In genomic region chr16:74718140-74718539, GRCh38 we compare ENCODE assay signal across 22 cellular contexts. TPM values are rescaled to one million over a fixed set of nuclear protein-coding genes. Genes with fewer than 3 reads are reported as not detected.
A peak's percentile ranks its signal among the peaks of the same experiment; 100 is the strongest.
DNase-seq lines count a peak whose midpoint lies in the region; ATAC-seq and TF ChIP-seq lines count a peak whose summit lies in the region.
"Had no signal": no experiment of that assay in that cellular context is flagged by ENCODE, and none has a peak within 500 bp of the region (broad histone marks: within the 10 kb centered on the region; RNA-seq: fewer than 3 reads in every experiment).

No MANE protein-coding gene starts in this region.

- H3K27ac Mint-ChIP-seq in neural progenitor cell, result no peak overlapping the region
- H3K27ac Mint-ChIP-seq: B cell; CD8-positive, alpha-beta T cell had no signal

- no peak overlapping the region for H3K4me3 Mint-ChIP-seq in neural progenitor cell
- H3K4me3 Mint-ChIP-seq: B cell; CD8-positive, alpha-beta T cell had no signal

- H3K27ac ChIP-seq in caudate nucleus (ENCODE audit: low read depth, low read length), result peak overlapping the region; percentile 72
- H3K27ac ChIP-seq in spleen, result no peak overlapping the region
- H3K27ac ChIP-seq in neural progenitor cell, result no peak overlapping the region
- H3K27ac ChIP-seq: 22Rv1, GM23248 had no signal

- no peaks in the 10 kb centered on the region for H3K36me3 Mint-ChIP-seq in neural progenitor cell
- H3K36me3 Mint-ChIP-seq: CD8-positive, alpha-beta T cell had no signal

- no peak overlapping the region for H3K9ac ChIP-seq in neural progenitor cell
- H3K9ac ChIP-seq: GM23248 had no signal

- H3K4me1 ChIP-seq in spleen, result no peaks in the 10 kb centered on the region
- no peaks in the 10 kb centered on the region for H3K4me1 ChIP-seq in neural progenitor cell
- H3K4me1 ChIP-seq in mucosa of descending colon (ENCODE audit: low read depth), result no peaks in the 10 kb centered on the region
- H3K4me1 ChIP-seq: HAP-1 had no signal

- H2AFZ ChIP-seq in neural progenitor cell (replicated peaks), result no peak overlapping the region
- H2AFZ ChIP-seq: GM23248 had no signal

- TF ChIP-seq POLR2A in spleen (IDR thresholded peaks at IDR 0.05), result no peak

- TF ChIP-seq CTCF in spleen (IDR thresholded peaks at IDR 0.05 in 8 of 11, conservative IDR thresholded peaks at IDR 0.05 in 3 of 11), result no peak
- TF ChIP-seq CTCF in neural progenitor cell (IDR thresholded peaks at IDR 0.05), result no peak
- no peak for TF ChIP-seq CTCF in mucosa of descending colon (IDR thresholded peaks at IDR 0.05)

- H3K9me3 ChIP-seq in spleen (no peaks in the 10 kb centered on the region), neural progenitor cell (ENCODE audit: low read depth) (no peaks in the 10 kb centered on the region), mucosa of descending colon (no peaks in the 10 kb centered on the region)
- H3K9me3 ChIP-seq: BLaER1 treated with 17β-estradiol and CSF1 and Interleukin-3, amounts not matched to agents 10 nM and 100 nM; HAP-1 had no signal

- no peak overlapping the region for H3K4me3 ChIP-seq in spleen
- no peak overlapping the region for H3K4me3 ChIP-seq in neural progenitor cell
- H3K4me3 ChIP-seq in mucosa of descending colon, result no peak overlapping the region
- H3K4me3 ChIP-seq: BLaER1 treated with 17β-estradiol and CSF1 and Interleukin-3, amounts not matched to agents 10 nM and 100 nM; GM12878; GM23248; HAP-1 had no signal

- peaks cover 2% of the 10 kb centered on the region for H3K4me1 Mint-ChIP-seq in neural progenitor cell

- H3K36me3 ChIP-seq in spleen, result no peaks in the 10 kb centered on the region
- no peaks in the 10 kb centered on the region for H3K36me3 ChIP-seq in neural progenitor cell
- no peaks in the 10 kb centered on the region for H3K36me3 ChIP-seq in mucosa of descending colon (ENCODE audit: low read depth)
- H3K36me3 ChIP-seq: BLaER1 treated with 17β-estradiol and CSF1 and Interleukin-3, amounts not matched to agents 10 nM and 100 nM; HAP-1 had no signal

- no peaks in the 10 kb centered on the region for H3K9me3 Mint-ChIP-seq in neural progenitor cell
- H3K9me3 Mint-ChIP-seq: CD8-positive, alpha-beta T cell had no signal

- no peaks in the 10 kb centered on the region for H3K79me2 ChIP-seq in neural progenitor cell (ENCODE audit: low read depth)

- no peaks in the 10 kb centered on the region for H3F3A ChIP-seq in neural progenitor cell (ENCODE audit: low read depth)

- intact Hi-C loops in spleen (cut with DNase I; ENCODE audit: low total_unique reads) (no loop called here), mucosa of descending colon (cut with DNase I, micrococcal nuclease) (loop anchor here (5.0 to 10.0 kb wide), 2 partner anchors 144 to 147 kb away; no protein-coding TSS in a partner anchor)

- H3K27me3 Mint-ChIP-seq in neural progenitor cell (ENCODE audit: insufficient read depth, low read depth), result peaks cover 4% of the 10 kb centered on the region
- H3K27me3 Mint-ChIP-seq: B cell had no signal

- no peak overlapping the region for H3K4me2 ChIP-seq in neural progenitor cell

- no peak for ATAC-seq in HG02973 (IDR thresholded peaks at IDR 0.05; ENCODE audit: unreplicated experiment)
- ATAC-seq in mucosa of descending colon, result no peak
- ATAC-seq: CD8-positive, alpha-beta T cell; GM12878 had no signal

- no peaks in the 10 kb centered on the region for H3K27me3 ChIP-seq in spleen (replicated peaks in 1 of 7)
- no peaks in the 10 kb centered on the region for H3K27me3 ChIP-seq in neural progenitor cell
- H3K27me3 ChIP-seq: BLaER1 treated with 17β-estradiol and CSF1 and Interleukin-3, amounts not matched to agents 10 nM and 100 nM had no signal

- H4K20me1 ChIP-seq in neural progenitor cell (ENCODE audit: low read depth), result no peaks in the 10 kb centered on the region
- H4K20me1 ChIP-seq: BLaER1 treated with 17β-estradiol and CSF1 and Interleukin-3, amounts not matched to agents 10 nM and 100 nM had no signal

- WGBS in spleen, 5 donors, result 87 to 94% (median 88%) methylated on average over 13 of the region's 13 CpGs

- DNase-seq in 8988T (peak; percentile 9), caudate nucleus (lab: John Stamatoyannopoulos, UW) (no peak), iPS-NIHi7 (ENCODE audit: extremely low spot score) (peak; percentile 6), spleen (peak; percentile 37), neural progenitor cell (ENCODE audit: low spot score) (no peak), mucosa of descending colon (no peak), AG08395 (ENCODE audit: low spot score) (no peak)
- DNase-seq: Calu3; CD8-positive, alpha-beta T cell; DMS79 treated with DMSO at 0.1 percent for 48 hours; GF-D8; GM23248 had no signal

RNA-seq across cellular contexts. Expression of gene MLKL, which starts 17.5 kb away (rescaled TPM):
- total RNA-seq in spleen (10 to 100 TPM; 45.1 to 69.6 (median 52.7) TPM), neural progenitor cell (ENCODE audit: low replicate concordance) (0.04 and 0.31 TPM in 2 replicates), mucosa of descending colon (10 to 100 TPM; 10.5 to 23.4 (median 18.0) TPM)
- 10 to 100 TPM; 21.4 to 39.0 (median 32.1) TPM for polyA plus RNA-seq in spleen

RNA-seq across cellular contexts. Expression of gene RFWD3, which starts 51.5 kb away (rescaled TPM):
- total RNA-seq in spleen, result 10 to 100 TPM; 20.3 to 40.6 (median 32.5) TPM
- polyA plus RNA-seq in spleen, result 10 to 100 TPM in 1 of 3 donors, 1 to 10 TPM in 2; 4.6 to 10.4 (median 5.1) TPM
- total RNA-seq in neural progenitor cell (ENCODE audit: low replicate concordance), result 55.7 and 61.5 TPM in 2 replicates
- 10 to 100 TPM; 19.0 to 27.9 (median 25.7) TPM for total RNA-seq in mucosa of descending colon

RNA-seq across cellular contexts. Expression of gene FA2H, which starts 56.5 kb away (rescaled TPM):
- total RNA-seq in spleen (1 to 10 TPM in 1 of 7 donors, under 1 TPM in 6; 0.32 to 2.6 (median 0.64) TPM), neural progenitor cell (ENCODE audit: low replicate concordance) (not detected in 2 replicates), mucosa of descending colon (10 to 100 TPM; 17.3 to 60.0 (median 44.0) TPM)
- polyA plus RNA-seq in spleen, result under 1 TPM; 0.23 to 0.61 (median 0.41) TPM
- total RNA-seq: A673; CD8-positive, alpha-beta T cell; GM23248; H4; HepG2 had no signal
- polyA plus RNA-seq: AG04450, GM23248 had no signal

Comparison
In these comparisons a context has a peak if more than half of its experiments do, and no peak if none do; other contexts are left out.
1. DNase-seq: peak in 8988T (single experiment), iPS-NIHi7 (single experiment) and spleen (single experiment); none in caudate nucleus (0 of 61), neural progenitor cell (single experiment), mucosa of descending colon (0 of 3) and AG08395 (single experiment).
2. RNA of gene FA2H, which starts 56.5 kb away (total RNA-seq): 17.3 to 60.0 TPM in mucosa of descending colon; 0.32 to 2.6 TPM in spleen and not detected in neural progenitor cell; every median in the first group is over 4 times any median in the second.